Comparison of ENCODE assay signal across 1 cellular context in genomic region chr2:166314022-166314759, GRCh38.
TF ChIP-seq lines count a peak whose summit lies in the region.

No MANE protein-coding gene starts in this region.

TF ChIP-seq in GM23338, 12 proteins besides CTCF, POLR2A, EP300 and RAD21 (continued from another document):
- no peak for TF ChIP-seq ZNF462 (CRISPR knock-in tag; IDR thresholded peaks at IDR 0.05)
- TF ChIP-seq NANOG (IDR thresholded peaks at IDR 0.05; ENCODE audit: borderline replicate concordance): no peak
- no peak for TF ChIP-seq POLR2AphosphoS5 (IDR thresholded peaks at IDR 0.05; ENCODE audit: low read depth)
- no peak for TF ChIP-seq STAT1 (IDR thresholded peaks at IDR 0.05; ENCODE audit: unreplicated experiment)
- no peak for TF ChIP-seq EZH2phosphoT487 (IDR thresholded peaks at IDR 0.05; ENCODE audit: unreplicated experiment)
- TF ChIP-seq ZNF114 (CRISPR knock-in tag; IDR thresholded peaks at IDR 0.05): no peak
- TF ChIP-seq REST (IDR thresholded peaks at IDR 0.05; ENCODE audit: unreplicated experiment): no peak
- TF ChIP-seq JUNB (IDR thresholded peaks at IDR 0.05; ENCODE audit: unreplicated experiment): no peak
- TF ChIP-seq CREB1 (CRISPR knock-in tag; IDR thresholded peaks at IDR 0.05; ENCODE audit: low read depth): no peak
